Comparison of ENCODE assay signal across 20 cellular contexts in genomic region chr9:95407524-95407923, GRCh38.
DNase-seq lines count a peak whose midpoint lies in the region; ATAC-seq and TF ChIP-seq lines count a peak whose summit lies in the region.
"Had no signal": no experiment of that assay in that cellular context is flagged by ENCODE, and none has a peak within 500 bp of the region (broad histone marks: within the 10 kb centered on the region; RNA-seq: fewer than 3 reads in every experiment).

No MANE protein-coding gene starts in this region.

- no peak for DNase-seq in activated CD8-positive, alpha-beta T cell treated with anti-CD3 and anti-CD28 coated beads for 36 hours
- DNase-seq in activated CD8-positive, alpha-beta T cell treated with anti-CD3 and anti-CD28 coated beads, Interleukin-2, amount 10 ng/mL, durations not matched to agents 7 days and 5 days = no peak
- no peak for DNase-seq in stimulated activated naive CD8-positive, alpha-beta T cell treated with anti-CD3 and anti-CD28 coated beads, Interleukin-15, amount 100 ng/mL, for 72 hours
- DNase-seq in stimulated activated naive CD8-positive, alpha-beta T cell treated with anti-CD3 and anti-CD28 coated beads, Interleukin-15, Interleukin-2, amounts not matched to agents 100 U/mL and 50 U/mL, for 24 hours = no peak
- no peak for DNase-seq in WTC11 (ENCODE audit: low spot score)
- no peak for DNase-seq in central memory CD8-positive, alpha-beta T cell (ENCODE audit: low spot score in 2 of 2)
- no peak for DNase-seq in body of pancreas
- DNase-seq: AML-193; Caco-2; Calu3; CD4-positive, alpha-beta T cell; CD8-positive, alpha-beta T cell; DMS79 treated with DMSO at 0.1 percent for 48 hours; GF-D8 had no signal

- no peak for TF ChIP-seq POLR2A in body of pancreas (IDR thresholded peaks at IDR 0.05)

- ATAC-seq in activated CD8-positive, alpha-beta T cell treated with anti-CD3 and anti-CD28 coated beads for 36 hours = no peak
- no peak for ATAC-seq in activated CD8-positive, alpha-beta T cell treated with anti-CD3 and anti-CD28 coated beads, Interleukin-2, amount 10 ng/mL, durations not matched to agents 7 days and 5 days
- no peak for ATAC-seq in stimulated activated naive CD8-positive, alpha-beta T cell treated with anti-CD3 and anti-CD28 coated beads, Interleukin-15, amount 100 ng/mL, for 72 hours
- ATAC-seq in stimulated activated naive CD8-positive, alpha-beta T cell treated with anti-CD3 and anti-CD28 coated beads, Interleukin-15, Interleukin-2, amounts not matched to agents 100 U/mL and 50 U/mL, for 24 hours = no peak
- no peak for ATAC-seq in WTC11
- ATAC-seq in central memory CD8-positive, alpha-beta T cell (replicated peaks; ENCODE audit: extremely low read depth, poor library complexity, severe bottlenecking) = no peak
- ATAC-seq in body of pancreas = no peak
- ATAC-seq in stimulated activated memory B cell treated with anti-CD40 and anti-IgM and Interleukin-4, amounts not matched to agents 10 μg/mL and 1 μg/mL and 100 μg/mL, for 72 hours = no peak
- ATAC-seq: A549; CD8-positive, alpha-beta T cell had no signal

- no peaks in the 10 kb centered on the region for H3K9me3 Mint-ChIP-seq in activated CD8-positive, alpha-beta T cell treated with anti-CD3 and anti-CD28 coated beads for 36 hours
- no peaks in the 10 kb centered on the region for H3K9me3 Mint-ChIP-seq in activated CD8-positive, alpha-beta T cell treated with anti-CD3 and anti-CD28 coated beads, Interleukin-2, amount 10 ng/mL, durations not matched to agents 7 days and 5 days (ENCODE audit: insufficient read depth)
- H3K9me3 Mint-ChIP-seq in stimulated activated naive CD8-positive, alpha-beta T cell treated with anti-CD3 and anti-CD28 coated beads, Interleukin-15, amount 100 ng/mL, for 72 hours = peaks cover 0 to 7% of the 10 kb centered on the region in 2 donors
- no peaks in the 10 kb centered on the region; the same call in 1 of the 2 replicates for H3K9me3 Mint-ChIP-seq in WTC11
- no peaks in the 10 kb centered on the region for H3K9me3 Mint-ChIP-seq in central memory CD8-positive, alpha-beta T cell
- peaks cover 11% of the 10 kb centered on the region for H3K9me3 Mint-ChIP-seq in stimulated activated memory B cell treated with anti-CD40 and anti-IgM and Interleukin-4, amounts not matched to agents 10 μg/mL and 1 μg/mL and 100 μg/mL, for 72 hours
- H3K9me3 Mint-ChIP-seq: CD4-positive, alpha-beta T cell; CD8-positive, alpha-beta T cell had no signal

- H3K27ac ChIP-seq in body of pancreas = no peak overlapping the region
- H3K27ac ChIP-seq: 22Rv1, A549, C4-2B had no signal

- no peaks in the 10 kb centered on the region for H3K9me3 ChIP-seq in body of pancreas

- TF ChIP-seq CTCF in activated CD8-positive, alpha-beta T cell treated with anti-CD3 and anti-CD28 coated beads for 36 hours (IDR thresholded peaks at IDR 0.05) = peak; percentile 22
- TF ChIP-seq CTCF in WTC11 (IDR thresholded peaks at IDR 0.05) = no peak
- TF ChIP-seq CTCF in body of pancreas (IDR thresholded peaks at IDR 0.05) = no peak

- intact Hi-C loops in activated CD8-positive, alpha-beta T cell treated with anti-CD3 and anti-CD28 coated beads for 36 hours (cut with micrococcal nuclease) = no loop called here
- intact Hi-C loops in body of pancreas (cut with DNase I) = no loop called here

- no peaks in the 10 kb centered on the region for H3K27me3 ChIP-seq in body of pancreas
- H3K27me3 ChIP-seq: BLaER1 treated with 17β-estradiol and CSF1 and Interleukin-3, amounts not matched to agents 10 nM and 100 nM had no signal

- CTCF ChIA-PET in activated CD8-positive, alpha-beta T cell treated with anti-CD3 and anti-CD28 coated beads for 36 hours (lab: Charles Lee) = no interaction called here
- CTCF ChIA-PET in activated CD8-positive, alpha-beta T cell treated with anti-CD3 and anti-CD28 coated beads, Interleukin-2, amount 10 ng/mL, durations not matched to agents 7 days and 5 days (lab: Charles Lee) = no interaction called here
- CTCF ChIA-PET in WTC11 (lab: Charles Lee) = no interaction called here

- no peaks in the 10 kb centered on the region for H3K36me3 ChIP-seq in body of pancreas (replicated peaks in 1 of 2; ENCODE audit: insufficient read depth in 1 of 2, low read depth in 2 of 2)
- H3K36me3 ChIP-seq: BLaER1 treated with 17β-estradiol and CSF1 and Interleukin-3, amounts not matched to agents 10 nM and 100 nM had no signal

- POLR2A ChIA-PET in activated CD8-positive, alpha-beta T cell treated with anti-CD3 and anti-CD28 coated beads for 36 hours (lab: Charles Lee) = no interaction called here
- POLR2A ChIA-PET in activated CD8-positive, alpha-beta T cell treated with anti-CD3 and anti-CD28 coated beads, Interleukin-2, amount 10 ng/mL, durations not matched to agents 7 days and 5 days (lab: Charles Lee) = no interaction called here
- POLR2A ChIA-PET in WTC11 (lab: Charles Lee) = no interaction called here

- no peaks in the 10 kb centered on the region for H3K4me1 ChIP-seq in body of pancreas

- H3K36me3 Mint-ChIP-seq in activated CD8-positive, alpha-beta T cell treated with anti-CD3 and anti-CD28 coated beads for 36 hours (ENCODE audit: low read depth) = no peaks in the 10 kb centered on the region
- no peaks in the 10 kb centered on the region for H3K36me3 Mint-ChIP-seq in activated CD8-positive, alpha-beta T cell treated with anti-CD3 and anti-CD28 coated beads, Interleukin-2, amount 10 ng/mL, durations not matched to agents 7 days and 5 days (ENCODE audit: low read depth)
- no peaks in the 10 kb centered on the region for H3K36me3 Mint-ChIP-seq in WTC11
- H3K36me3 Mint-ChIP-seq in central memory CD8-positive, alpha-beta T cell (ENCODE audit: insufficient read depth) = no peaks in the 10 kb centered on the region
- no peaks in the 10 kb centered on the region for H3K36me3 Mint-ChIP-seq in stimulated activated memory B cell treated with anti-CD40 and anti-IgM and Interleukin-4, amounts not matched to agents 10 μg/mL and 1 μg/mL and 100 μg/mL, for 72 hours
- H3K36me3 Mint-ChIP-seq: CD8-positive, alpha-beta T cell had no signal

- H3K4me1 Mint-ChIP-seq in activated CD8-positive, alpha-beta T cell treated with anti-CD3 and anti-CD28 coated beads for 36 hours (ENCODE audit: low read depth) = peaks cover 2% of the 10 kb centered on the region
- no peaks in the 10 kb centered on the region for H3K4me1 Mint-ChIP-seq in activated CD8-positive, alpha-beta T cell treated with anti-CD3 and anti-CD28 coated beads, Interleukin-2, amount 10 ng/mL, durations not matched to agents 7 days and 5 days (ENCODE audit: low read depth)
- peaks cover 12% of the 10 kb centered on the region for H3K4me1 Mint-ChIP-seq in stimulated activated naive CD8-positive, alpha-beta T cell treated with anti-CD3 and anti-CD28 coated beads, Interleukin-15, amount 100 ng/mL, for 72 hours
- peaks cover 22% of the 10 kb centered on the region for H3K4me1 Mint-ChIP-seq in WTC11
- no peaks in the 10 kb centered on the region for H3K4me1 Mint-ChIP-seq in central memory CD8-positive, alpha-beta T cell
- H3K4me1 Mint-ChIP-seq in stimulated activated memory B cell treated with anti-CD40 and anti-IgM and Interleukin-4, amounts not matched to agents 10 μg/mL and 1 μg/mL and 100 μg/mL, for 72 hours = no peaks in the 10 kb centered on the region
- H3K4me1 Mint-ChIP-seq: B cell had no signal

- no peak overlapping the region for H3K27ac Mint-ChIP-seq in activated CD8-positive, alpha-beta T cell treated with anti-CD3 and anti-CD28 coated beads for 36 hours
- no peak overlapping the region for H3K27ac Mint-ChIP-seq in activated CD8-positive, alpha-beta T cell treated with anti-CD3 and anti-CD28 coated beads, Interleukin-2, amount 10 ng/mL, durations not matched to agents 7 days and 5 days
- peak overlapping the region; percentile 34 to 36 for H3K27ac Mint-ChIP-seq in stimulated activated naive CD8-positive, alpha-beta T cell treated with anti-CD3 and anti-CD28 coated beads, Interleukin-15, amount 100 ng/mL, for 72 hours
- H3K27ac Mint-ChIP-seq in WTC11 = no peak overlapping the region
- H3K27ac Mint-ChIP-seq in central memory CD8-positive, alpha-beta T cell (ENCODE audit: low read depth) = peak overlapping the region; percentile 36
- no peak overlapping the region for H3K27ac Mint-ChIP-seq in stimulated activated memory B cell treated with anti-CD40 and anti-IgM and Interleukin-4, amounts not matched to agents 10 μg/mL and 1 μg/mL and 100 μg/mL, for 72 hours
- H3K27ac Mint-ChIP-seq: B cell; CD4-positive, alpha-beta T cell; CD8-positive, alpha-beta T cell had no signal

- peaks cover 6% of the 10 kb centered on the region for H3K27me3 Mint-ChIP-seq in activated CD8-positive, alpha-beta T cell treated with anti-CD3 and anti-CD28 coated beads for 36 hours
- peaks cover 35% of the 10 kb centered on the region for H3K27me3 Mint-ChIP-seq in activated CD8-positive, alpha-beta T cell treated with anti-CD3 and anti-CD28 coated beads, Interleukin-2, amount 10 ng/mL, durations not matched to agents 7 days and 5 days (ENCODE audit: low read depth)
- H3K27me3 Mint-ChIP-seq in stimulated activated naive CD8-positive, alpha-beta T cell treated with anti-CD3 and anti-CD28 coated beads, Interleukin-15, amount 100 ng/mL, for 72 hours = peaks cover 29% of the 10 kb centered on the region
- no peaks in the 10 kb centered on the region for H3K27me3 Mint-ChIP-seq in WTC11 (ENCODE audit: low read depth)
- peaks cover 57% of the 10 kb centered on the region for H3K27me3 Mint-ChIP-seq in central memory CD8-positive, alpha-beta T cell
- peaks cover 19% of the 10 kb centered on the region for H3K27me3 Mint-ChIP-seq in stimulated activated memory B cell treated with anti-CD40 and anti-IgM and Interleukin-4, amounts not matched to agents 10 μg/mL and 1 μg/mL and 100 μg/mL, for 72 hours
- H3K27me3 Mint-ChIP-seq: CD4-positive, alpha-beta T cell had no signal

- WGBS in body of pancreas, 2 donors = 88 to 100% methylated on average over 1 of the region's 1 CpG

- no peak overlapping the region for H3K4me3 ChIP-seq in body of pancreas
- H3K4me3 ChIP-seq: A549; BLaER1 treated with 17β-estradiol and CSF1 and Interleukin-3, amounts not matched to agents 10 nM and 100 nM had no signal

- no peak overlapping the region for H3K4me3 Mint-ChIP-seq in activated CD8-positive, alpha-beta T cell treated with anti-CD3 and anti-CD28 coated beads for 36 hours
- H3K4me3 Mint-ChIP-seq in activated CD8-positive, alpha-beta T cell treated with anti-CD3 and anti-CD28 coated beads, Interleukin-2, amount 10 ng/mL, durations not matched to agents 7 days and 5 days = no peak overlapping the region
- no peak overlapping the region for H3K4me3 Mint-ChIP-seq in stimulated activated naive CD8-positive, alpha-beta T cell treated with anti-CD3 and anti-CD28 coated beads, Interleukin-15, amount 100 ng/mL, for 72 hours
- H3K4me3 Mint-ChIP-seq in WTC11 = no peak overlapping the region
- no peak overlapping the region for H3K4me3 Mint-ChIP-seq in central memory CD8-positive, alpha-beta T cell
- H3K4me3 Mint-ChIP-seq in stimulated activated memory B cell treated with anti-CD40 and anti-IgM and Interleukin-4, amounts not matched to agents 10 μg/mL and 1 μg/mL and 100 μg/mL, for 72 hours = no peak overlapping the region
- H3K4me3 Mint-ChIP-seq: B cell; CD4-positive, alpha-beta T cell; CD8-positive, alpha-beta T cell had no signal

TF ChIP-seq in WTC11, 78 proteins besides CTCF, POLR2A, EP300 and RAD21 (continues in another document):
- no peak for TF ChIP-seq ZNF263 (CRISPR knock-in tag; IDR thresholded peaks at IDR 0.05; ENCODE audit: low read depth)

Comparison
In these comparisons a context has a peak if more than half of its experiments do, and no peak if none do; other contexts are left out.
1. H3K27ac Mint-ChIP-seq: peak in stimulated activated naive CD8-positive, alpha-beta T cell treated with anti-CD3 and anti-CD28 coated beads, Interleukin-15, amount 100 ng/mL, for 72 hours (2 of 2) and central memory CD8-positive, alpha-beta T cell (single experiment); none in activated CD8-positive, alpha-beta T cell treated with anti-CD3 and anti-CD28 coated beads for 36 hours (single experiment), activated CD8-positive, alpha-beta T cell treated with anti-CD3 and anti-CD28 coated beads, Interleukin-2, amount 10 ng/mL, durations not matched to agents 7 days and 5 days (single experiment), WTC11 (single experiment) and stimulated activated memory B cell treated with anti-CD40 and anti-IgM and Interleukin-4, amounts not matched to agents 10 μg/mL and 1 μg/mL and 100 μg/mL, for 72 hours (single experiment).